13 cellular contexts compared by ENCODE assay signal in the genomic region with DNA sequence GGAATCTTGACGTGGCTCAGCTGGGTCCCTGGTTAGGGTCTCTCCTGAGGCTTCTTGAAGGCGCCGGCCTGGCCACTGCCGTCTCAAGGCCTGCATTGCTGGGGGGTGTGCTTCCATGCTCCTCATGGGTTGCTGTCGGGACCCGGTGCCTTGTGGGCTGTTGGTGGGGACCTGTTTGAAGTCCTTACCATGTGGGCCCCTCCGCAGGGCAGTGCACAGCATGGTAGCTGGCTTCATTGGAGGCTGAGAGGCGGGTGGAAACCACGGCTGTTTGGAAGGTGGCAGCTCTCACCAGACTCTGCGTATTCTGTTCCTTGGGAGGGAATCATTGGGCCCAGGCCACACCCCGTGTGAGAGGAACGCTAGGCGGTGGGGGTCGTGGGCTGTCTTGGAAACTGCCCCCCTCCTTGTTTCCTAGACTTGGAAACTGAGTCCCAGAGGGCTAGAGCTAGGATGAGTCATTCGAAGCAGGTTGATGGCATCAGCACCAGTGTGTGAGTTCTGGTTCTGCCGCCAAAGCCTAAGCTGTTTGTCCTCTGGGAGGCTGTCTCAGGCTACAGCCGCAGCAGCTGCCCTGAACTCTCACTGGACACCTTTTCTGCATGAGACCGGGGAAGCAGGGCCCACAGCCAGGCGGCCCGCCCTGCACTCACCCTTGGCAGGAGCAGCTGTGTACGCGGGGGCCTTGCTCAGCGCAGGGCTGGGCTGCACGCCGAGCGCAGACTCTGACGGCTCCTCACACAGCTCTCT. TPM values are rescaled to one million over a fixed set of nuclear protein-coding genes. Genes with fewer than 3 reads are reported as not detected.
A peak's percentile ranks its signal among the peaks of the same experiment; 100 is the strongest.
DNase-seq lines count a peak whose midpoint lies in the region; ATAC-seq and TF ChIP-seq lines count a peak whose summit lies in the region.
"Had no signal": no experiment of that assay in that cellular context is flagged by ENCODE, and none has a peak within 500 bp of the region (broad histone marks: within the 10 kb centered on the region; RNA-seq: fewer than 3 reads in every experiment).

No MANE protein-coding gene starts in this region.

- intact Hi-C loops in body of pancreas (cut with DNase I): no loop called here
- intact Hi-C loops in heart right ventricle (cut with DNase I): loop anchor here in 1 of 10 donors (5.0 kb wide), 1 partner anchor 38 kb away; the partner anchor contains the start of gene ZNF750
- intact Hi-C loops in posterior vena cava (cut with DNase I): loop anchor here in 1 of 2 donors (10.0 kb wide), 1 partner anchor 110 kb away; no protein-coding TSS in a partner anchor
- intact Hi-C loops in natural killer cell (cut with micrococcal nuclease): no loop called here
- intact Hi-C loops in CD4-positive, alpha-beta memory T cell (cut with micrococcal nuclease): no loop called here

- CTCF ChIA-PET in CD4-positive, alpha-beta memory T cell (lab: Charles Lee; ENCODE audit: partially characterized antibody): no interaction called here

- 86 to 91% methylated on average over 5 to 23 of the region's 27 CpGs for WGBS in body of pancreas, 2 donors
- 58 to 68% methylated on average over 27 of the region's 27 CpGs for WGBS in heart right ventricle, 2 donors

- no peak overlapping the region for H3K27ac Mint-ChIP-seq in natural killer cell
- H3K27ac Mint-ChIP-seq in CD4-positive, alpha-beta memory T cell: peak overlapping the region in 1 of 7 donors; percentile 12
- H3K27ac Mint-ChIP-seq: activated CD8-positive, alpha-beta memory T cell treated with anti-CD3 and anti-CD28 coated beads, Interleukin-2, amount 10 ng/mL, durations not matched to agents 7 days and 5 days had no signal

- H3K9me3 Mint-ChIP-seq in natural killer cell: no peaks in the 10 kb centered on the region
- peaks cover 0 to 2% (median under 1%) of the 10 kb centered on the region in 8 donors for H3K9me3 Mint-ChIP-seq in CD4-positive, alpha-beta memory T cell

- H3K9me3 ChIP-seq in body of pancreas (no peaks in the 10 kb centered on the region), heart right ventricle (no peaks in the 10 kb centered on the region)
- no peaks in the 10 kb centered on the region for H3K9me3 ChIP-seq in CD4-positive, alpha-beta memory T cell (ENCODE audit: control insufficient read depth in 1 of 2, low read length in 2 of 2)

- H3K4me3 Mint-ChIP-seq in natural killer cell: no peak overlapping the region
- no peak overlapping the region for H3K4me3 Mint-ChIP-seq in CD4-positive, alpha-beta memory T cell
- H3K4me3 Mint-ChIP-seq: activated CD8-positive, alpha-beta memory T cell treated with anti-CD3 and anti-CD28 coated beads, Interleukin-2, amount 10 ng/mL, durations not matched to agents 7 days and 5 days; brain had no signal

- ATAC-seq in body of pancreas (peak; percentile 54), heart right ventricle (peak; percentile 88 to 92 (median 90)), natural killer cell (no peak)
- ATAC-seq: activated CD8-positive, alpha-beta memory T cell treated with anti-CD3 and anti-CD28 coated beads, Interleukin-2, amount 10 ng/mL, durations not matched to agents 7 days and 5 days; PC-3 had no signal

- no peaks in the 10 kb centered on the region for H3K36me3 ChIP-seq in body of pancreas (replicated peaks in 1 of 2; ENCODE audit: insufficient read depth in 1 of 2, low read depth in 2 of 2)
- H3K36me3 ChIP-seq in heart right ventricle: peaks cover 0 to 44% (median 0%) of the 10 kb centered on the region in 9 donors
- H3K36me3 ChIP-seq in CD4-positive, alpha-beta memory T cell (ENCODE audit: insufficient read depth, low read length): peaks cover 10% of the 10 kb centered on the region

- H3K27ac ChIP-seq in body of pancreas (peak overlapping the region in 1 of 4 donors; percentile 46), heart right ventricle (peak overlapping the region; percentile 24 to 78 (median 71))
- H3K27ac ChIP-seq in CD4-positive, alpha-beta memory T cell (ENCODE audit: low read depth, low read length): no peak overlapping the region

- no peaks in the 10 kb centered on the region for H3K27me3 ChIP-seq in body of pancreas
- no peaks in the 10 kb centered on the region for H3K27me3 ChIP-seq in heart right ventricle
- no peaks in the 10 kb centered on the region for H3K27me3 ChIP-seq in CD4-positive, alpha-beta memory T cell (ENCODE audit: insufficient read depth, low read length)

- POLR2A ChIA-PET in CD4-positive, alpha-beta memory T cell (lab: Charles Lee; ENCODE audit: partially characterized antibody): no interaction called here

- TF ChIP-seq CTCF in body of pancreas (IDR thresholded peaks at IDR 0.05) (no peak), heart right ventricle (IDR thresholded peaks at IDR 0.05) (peak in 2 of 9 donors; percentile 14 to 19), natural killer cell (IDR thresholded peaks at IDR 0.05) (no peak)

- H3K4me1 ChIP-seq in body of pancreas (no peaks in the 10 kb centered on the region), heart right ventricle (peaks cover 13 to 57% (median 34%) of the 10 kb centered on the region in 9 donors)
- H3K4me1 ChIP-seq in CD4-positive, alpha-beta memory T cell (ENCODE audit: insufficient read depth, low read length): no peaks in the 10 kb centered on the region

- DNase-seq in Ammon's horn (ENCODE audit: low spot score): peak; percentile 74
- DNase-seq in body of pancreas: peak in 3 of 4 donors; percentile 27 to 44 (median 39)
- DNase-seq in heart right ventricle: peak; percentile 76 to 84
- peak; percentile 95 for DNase-seq in posterior vena cava (ENCODE audit: low spot score)
- DNase-seq in cortex of kidney (lab: John Stamatoyannopoulos, UW): no peak
- no peak for DNase-seq in RPMI8226
- DNase-seq in natural killer cell: no peak
- no peak for DNase-seq in CD4-positive, alpha-beta memory T cell
- DNase-seq: activated CD8-positive, alpha-beta memory T cell treated with anti-CD3 and anti-CD28 coated beads, Interleukin-2, amount 10 ng/mL, durations not matched to agents 7 days and 5 days; foreskin melanocyte; NCI-H187 treated with DMSO at 0.1 percent for 48 hours; PC-3 had no signal

- peaks cover 6 to 22% of the 10 kb centered on the region in 2 donors for H3K4me1 Mint-ChIP-seq in natural killer cell
- peaks cover 4 to 8% (median 6%) of the 10 kb centered on the region in 4 donors for H3K4me1 Mint-ChIP-seq in CD4-positive, alpha-beta memory T cell
- H3K4me1 Mint-ChIP-seq: activated CD8-positive, alpha-beta memory T cell treated with anti-CD3 and anti-CD28 coated beads, Interleukin-2, amount 10 ng/mL, durations not matched to agents 7 days and 5 days had no signal

- no peaks in the 10 kb centered on the region for H3K36me3 Mint-ChIP-seq in natural killer cell
- peaks cover 15% of the 10 kb centered on the region in 2 donors for H3K36me3 Mint-ChIP-seq in CD4-positive, alpha-beta memory T cell

- H3K27me3 Mint-ChIP-seq in natural killer cell (ENCODE audit: low read depth in 2 of 2): no peaks in the 10 kb centered on the region
- H3K27me3 Mint-ChIP-seq in CD4-positive, alpha-beta memory T cell: no peaks in the 10 kb centered on the region
- H3K27me3 Mint-ChIP-seq: activated CD8-positive, alpha-beta memory T cell treated with anti-CD3 and anti-CD28 coated beads, Interleukin-2, amount 10 ng/mL, durations not matched to agents 7 days and 5 days had no signal

- no peak for TF ChIP-seq POLR2A in body of pancreas (IDR thresholded peaks at IDR 0.05)

- H3K4me3 ChIP-seq in body of pancreas (no peak overlapping the region), heart right ventricle (no peak overlapping the region)
- H3K4me3 ChIP-seq in CD4-positive, alpha-beta memory T cell (ENCODE audit: low read length in 2 of 2): no peak overlapping the region

RNA-seq across cellular contexts. Expression of gene ZNF750, which starts 35.2 kb away (rescaled TPM):
- total RNA-seq in body of pancreas: not detected
- under 1 TPM in 3 of 10 donors, not detected in 7; 0.11 to 0.20 (median 0.15) TPM for total RNA-seq in heart right ventricle
- polyA plus RNA-seq in heart right ventricle: under 1 TPM; 0.14 to 0.15 TPM
- total RNA-seq in posterior vena cava: not detected
- not detected for total RNA-seq in natural killer cell
- total RNA-seq in CD4-positive, alpha-beta memory T cell: not detected
- not detected for polyA plus RNA-seq in CD4-positive, alpha-beta memory T cell
- total RNA-seq: activated CD8-positive, alpha-beta memory T cell treated with anti-CD3 and anti-CD28 coated beads, Interleukin-2, amount 10 ng/mL, durations not matched to agents 7 days and 5 days; PC-3 had no signal

RNA-seq across cellular contexts. Expression of gene TBCD, which starts 52.8 kb away (rescaled TPM):
- 10 to 100 TPM; 38.9 to 74.8 TPM for total RNA-seq in body of pancreas
- 10 to 100 TPM; 41.3 to 79.0 (median 49.6) TPM for total RNA-seq in heart right ventricle
- polyA plus RNA-seq in heart right ventricle: 100 to 1,000 TPM in 1 of 2 donors, 10 to 100 TPM in 1; 89.8 to 107 TPM
- total RNA-seq in posterior vena cava: 10 to 100 TPM; 72.5 to 80.5 TPM
- 100 to 1,000 TPM in 2 of 3 donors, 10 to 100 TPM in 1; 92.0 to 149 (median 132) TPM for total RNA-seq in natural killer cell
- 100 to 1,000 TPM; 257 to 263 TPM for total RNA-seq in CD4-positive, alpha-beta memory T cell
- polyA plus RNA-seq in CD4-positive, alpha-beta memory T cell: 100 to 1,000 TPM; 102 to 126 TPM

Comparison
In these comparisons a context has a peak if more than half of its experiments do, and no peak if none do; other contexts are left out.
1. DNase-seq: peak in Ammon's horn (single experiment), body of pancreas (3 of 4), heart right ventricle (2 of 2) and posterior vena cava (single experiment); none in cortex of kidney (single experiment), RPMI8226 (single experiment), natural killer cell (single experiment) and CD4-positive, alpha-beta memory T cell (0 of 5).
2. ATAC-seq: peak in body of pancreas (single experiment) and heart right ventricle (8 of 8); none in natural killer cell (0 of 3).